In the genomic region with DNA sequence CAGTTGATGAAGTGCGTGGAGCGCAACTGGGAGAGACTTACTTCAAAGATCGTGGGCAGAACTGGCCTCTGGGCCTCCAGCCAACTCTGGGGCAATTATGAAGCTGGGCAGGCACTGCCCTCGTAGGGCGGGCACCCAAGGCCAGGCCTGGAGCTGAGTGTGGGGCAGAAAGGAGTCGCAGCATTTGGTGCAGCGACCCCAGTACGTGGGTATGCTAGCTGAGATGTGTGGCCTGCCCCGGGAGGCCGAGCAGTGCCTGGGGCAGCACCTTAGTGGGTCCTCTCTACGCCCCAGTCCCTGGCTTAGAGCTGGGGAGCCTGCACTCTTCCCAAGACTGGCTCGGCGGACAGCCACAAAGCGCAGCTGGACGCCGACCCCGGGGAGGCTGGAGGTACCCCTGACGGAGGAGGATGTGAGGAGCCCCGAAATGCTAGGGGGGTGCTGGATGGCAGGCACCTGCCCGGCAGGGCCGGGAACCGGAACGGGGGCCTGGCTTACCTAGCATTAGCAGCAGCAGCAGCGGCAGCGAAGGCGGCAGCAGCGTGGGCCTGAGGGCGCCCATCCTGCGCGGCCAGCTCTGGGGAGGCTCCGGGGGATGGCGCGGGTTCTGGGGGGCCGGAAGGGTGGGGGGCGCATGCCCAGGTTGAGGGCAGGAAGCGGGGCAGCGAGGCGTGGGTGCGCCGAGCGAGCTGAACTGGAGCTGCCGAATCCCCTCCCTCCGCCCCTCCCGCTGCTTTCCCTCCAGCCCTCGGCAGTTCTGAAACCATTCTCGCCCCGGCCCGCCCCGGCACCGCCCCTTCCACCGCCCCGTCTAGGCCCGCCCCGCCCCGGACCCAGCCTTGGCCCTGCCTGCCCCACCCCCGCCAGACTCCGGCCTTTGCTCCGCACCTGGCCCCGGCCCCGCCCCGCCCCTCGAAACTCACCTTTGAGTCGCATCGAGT, we compare ENCODE assay signal across 8 cellular contexts. TPM values are rescaled to one million over a fixed set of nuclear protein-coding genes. Genes with fewer than 3 reads are reported as not detected.
DNase-seq lines count a peak whose midpoint lies in the region; ATAC-seq and TF ChIP-seq lines count a peak whose summit lies in the region.

A gene with protein sequence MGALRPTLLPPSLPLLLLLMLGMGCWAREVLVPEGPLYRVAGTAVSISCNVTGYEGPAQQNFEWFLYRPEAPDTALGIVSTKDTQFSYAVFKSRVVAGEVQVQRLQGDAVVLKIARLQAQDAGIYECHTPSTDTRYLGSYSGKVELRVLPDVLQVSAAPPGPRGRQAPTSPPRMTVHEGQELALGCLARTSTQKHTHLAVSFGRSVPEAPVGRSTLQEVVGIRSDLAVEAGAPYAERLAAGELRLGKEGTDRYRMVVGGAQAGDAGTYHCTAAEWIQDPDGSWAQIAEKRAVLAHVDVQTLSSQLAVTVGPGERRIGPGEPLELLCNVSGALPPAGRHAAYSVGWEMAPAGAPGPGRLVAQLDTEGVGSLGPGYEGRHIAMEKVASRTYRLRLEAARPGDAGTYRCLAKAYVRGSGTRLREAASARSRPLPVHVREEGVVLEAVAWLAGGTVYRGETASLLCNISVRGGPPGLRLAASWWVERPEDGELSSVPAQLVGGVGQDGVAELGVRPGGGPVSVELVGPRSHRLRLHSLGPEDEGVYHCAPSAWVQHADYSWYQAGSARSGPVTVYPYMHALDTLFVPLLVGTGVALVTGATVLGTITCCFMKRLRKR (minus strand): TSS at position 709 of the 941 bp plus-strand sequence. CDS start 147 bp downstream, at position 562.

- peak within 1 kb of the TSS; percentile 66 for H3K4me3 ChIP-seq in choroid plexus epithelial cell (ENCODE audit: low read depth, low read length)

- POLR2A ChIA-PET in activated CD4-positive, alpha-beta T cell treated with anti-CD3 and anti-CD28 coated beads for 36 hours (lab: Charles Lee) = interaction anchor here (0.6 to 1.7 kb wide), 7 partner anchors 12 to 187 kb away, joined by 3 to 8 read pairs (median 5); a partner anchor contains a TSS

- no peak for TF ChIP-seq CTCF in choroid plexus epithelial cell (conservative IDR thresholded peaks at IDR 0.05; ENCODE audit: low read depth, low read length)

- no peaks in the 10 kb centered on the region for H3K27me3 Mint-ChIP-seq in activated CD4-positive, alpha-beta T cell treated with anti-CD3 and anti-CD28 coated beads for 36 hours

- peaks cover 2% of the 10 kb centered on the region for H3K36me3 Mint-ChIP-seq in activated CD4-positive, alpha-beta T cell treated with anti-CD3 and anti-CD28 coated beads for 36 hours (ENCODE audit: low read depth)

- H3K4me3 Mint-ChIP-seq in activated CD4-positive, alpha-beta T cell treated with anti-CD3 and anti-CD28 coated beads for 36 hours = peak within 1 kb of the TSS; percentile 94

- ATAC-seq in HG03064 (IDR thresholded peaks at IDR 0.05; ENCODE audit: low read depth, unreplicated experiment) = peak; percentile 45
- peak; percentile 50 for ATAC-seq in activated CD4-positive, alpha-beta T cell treated with anti-CD3 and anti-CD28 coated beads for 36 hours

- H3K27ac Mint-ChIP-seq in activated CD4-positive, alpha-beta T cell treated with anti-CD3 and anti-CD28 coated beads for 36 hours = peak within 1 kb of the TSS; percentile 92

- intact Hi-C loops in activated CD4-positive, alpha-beta T cell treated with anti-CD3 and anti-CD28 coated beads for 36 hours (cut with DNase I, micrococcal nuclease) = loop anchor here (1.0 to 5.0 kb wide), 10 partner anchors 13 to 318 kb away; a partner anchor contains a TSS

- H3K4me1 Mint-ChIP-seq in activated CD4-positive, alpha-beta T cell treated with anti-CD3 and anti-CD28 coated beads for 36 hours = peaks cover 44% of the 10 kb centered on the region

- DNase-seq in NK-92 (lab: John Stamatoyannopoulos, UW; ENCODE audit: unreplicated experiment) = peak; percentile 90
- no peak for DNase-seq in NK-92 treated with Interleukin-12 subunit alpha and Interleukin-12 subunit beta, amount 100 ng/mL, for 24 hours (lab: John Stamatoyannopoulos, UW)
- DNase-seq in NCI-H345 treated with DMSO at 0.1 percent for 48 hours (lab: John Stamatoyannopoulos, UW; ENCODE audit: unreplicated experiment) = peak; percentile 92
- peak; percentile 98 for DNase-seq in activated CD4-positive, alpha-beta T cell treated with anti-CD3 and anti-CD28 coated beads for 36 hours
- peak; percentile 81 for DNase-seq in choroid plexus epithelial cell (ENCODE audit: low read depth)
- DNase-seq in left kidney (ENCODE audit: low read depth, low spot score) = peak; percentile 94
- DNase-seq in stimulated activated CD4-positive, alpha-beta T cell treated with anti-CD3 and anti-CD28 coated beads, Interleukin-2, amount 100 ng/mL, for 24 hours = peak; percentile 92 to 93

- CTCF ChIA-PET in activated CD4-positive, alpha-beta T cell treated with anti-CD3 and anti-CD28 coated beads for 36 hours (lab: Charles Lee) = interaction anchor here (0.5 to 6.5 kb wide), 10 partner anchors 12 to 949 kb away, joined by 3 to 81 read pairs (median 4); a partner anchor contains a TSS

- H3K9me3 Mint-ChIP-seq in activated CD4-positive, alpha-beta T cell treated with anti-CD3 and anti-CD28 coated beads for 36 hours (ENCODE audit: low read depth) = no peaks in the 10 kb centered on the region

RNA-seq across cellular contexts. Expression of the gene that starts here (rescaled TPM):
- total RNA-seq in activated CD4-positive, alpha-beta T cell treated with anti-CD3 and anti-CD28 coated beads for 36 hours = 10 to 100 TPM; 29.2 to 33.8 TPM
